ENCODE assay signal across 8 cellular contexts in genomic region chr2:113157897-113158753, GRCh38. TPM values are rescaled to one million over a fixed set of nuclear protein-coding genes. Genes with fewer than 3 reads are reported as not detected.
A peak's percentile ranks its signal among the peaks of the same experiment; 100 is the strongest.
DNase-seq lines count a peak whose midpoint lies in the region; ATAC-seq and TF ChIP-seq lines count a peak whose summit lies in the region.

No MANE protein-coding gene starts in this region.

- in situ Hi-C loops in mammary epithelial cell (cut with MboI; ENCODE audit: low sequenced_read_pairs in 2 of 2): no loop called here

- peak overlapping the region; percentile 82 to 95 (median 88) for H3K4me3 Mint-ChIP-seq in CD4-positive, alpha-beta memory T cell

- WGBS in mammary epithelial cell (ENCODE audit: low coverage, missing lambda C conversion rate): 28% methylated on average over 10 of the region's 10 CpGs

- POLR2A ChIA-PET in CD4-positive, alpha-beta memory T cell (lab: Charles Lee; ENCODE audit: partially characterized antibody): interaction anchor here (0.9 to 7.0 kb wide), 8 partner anchors 9 to 46 kb away, joined by 3 to 209 read pairs (median 8); partner anchors contain the start of gene PSD4

- no peaks in the 10 kb centered on the region for H4K20me1 ChIP-seq in mammary epithelial cell (ENCODE audit: insufficient read depth, low read length)

- peak overlapping the region; percentile 90 for H2AFZ ChIP-seq in mammary epithelial cell (ENCODE audit: low read depth, low read length)

- peaks cover 33% of the 10 kb centered on the region for H3K4me1 ChIP-seq in CD4-positive, alpha-beta memory T cell (ENCODE audit: insufficient read depth, low read length)
- H3K4me1 ChIP-seq in HUES48 (ENCODE audit: control insufficient read depth, insufficient read depth, low read length) (peaks cover 13% of the 10 kb centered on the region), mammary epithelial cell (ENCODE audit: insufficient read depth, low read length) (peaks cover 28% of the 10 kb centered on the region), mucosa of stomach (ENCODE audit: control insufficient read depth, insufficient read depth, low read length) (peaks cover 32% of the 10 kb centered on the region)

- H3K4me1 Mint-ChIP-seq in CD4-positive, alpha-beta memory T cell: peaks cover 20 to 36% (median 31%) of the 10 kb centered on the region in 4 donors

- dilution Hi-C loops in mammary epithelial cell (cut with HindIII; ENCODE audit: low sequenced_read_pairs): loop anchor here (5.0 kb wide), 1 partner anchor 89 kb away; no protein-coding TSS in a partner anchor

- H3K9me3 ChIP-seq in CD4-positive, alpha-beta memory T cell (ENCODE audit: control insufficient read depth in 1 of 2, low read length in 2 of 2): no peaks in the 10 kb centered on the region
- H3K9me3 ChIP-seq in HUES48 (ENCODE audit: control insufficient read depth, insufficient read depth, low read length) (no peaks in the 10 kb centered on the region), mammary epithelial cell (replicated peaks; ENCODE audit: insufficient read depth, low read length) (no peaks in the 10 kb centered on the region), mucosa of stomach (ENCODE audit: control insufficient read depth, low read length) (no peaks in the 10 kb centered on the region)

- peak overlapping the region; percentile 92 for H3K4me2 ChIP-seq in mammary epithelial cell (ENCODE audit: insufficient read depth, low read depth, low read length)

- no peak for TF ChIP-seq CTCF in mammary epithelial cell (conservative IDR thresholded peaks at IDR 0.05 in 1 of 2, IDR thresholded peaks at IDR 0.05 in 1 of 2; ENCODE audit: extremely low read depth in 1 of 2, insufficient read depth in 1 of 2, low read depth in 1 of 2, low read length in 2 of 2)

- no peak for ATAC-seq in HG03378 (IDR thresholded peaks at IDR 0.05; ENCODE audit: unreplicated experiment)

- peak overlapping the region; percentile 34 to 90 (median 84) for H3K27ac Mint-ChIP-seq in CD4-positive, alpha-beta memory T cell

- CTCF ChIA-PET in CD4-positive, alpha-beta memory T cell (lab: Charles Lee; ENCODE audit: partially characterized antibody): interaction anchor here (0.8 to 5.0 kb wide), 15 partner anchors 9 to 92 kb away, joined by 3 to 94 read pairs (median 3); partner anchors contain the start of gene PSD4
- CTCF ChIA-PET in mammary epithelial cell (lab: Charles Lee; ENCODE audit: low non-redundant PET): interaction anchor here (0.6 to 1.0 kb wide), 2 partner anchors 20 to 249 kb away, joined by 3 to 4 read pairs; no protein-coding TSS in a partner anchor

- H3K27ac ChIP-seq in CD4-positive, alpha-beta memory T cell (ENCODE audit: low read depth, low read length): peak overlapping the region; percentile 55
- no peak overlapping the region for H3K27ac ChIP-seq in HUES48 (ENCODE audit: low read depth, low read length)
- peak overlapping the region; percentile 79 for H3K27ac ChIP-seq in mammary epithelial cell (ENCODE audit: insufficient read depth, low read depth, low read length)

- peak overlapping the region; percentile 57 to 74 for H3K4me3 ChIP-seq in CD4-positive, alpha-beta memory T cell (ENCODE audit: low read length in 2 of 2)
- H3K4me3 ChIP-seq in HUES48 (ENCODE audit: low read depth, low read length) (peak overlapping the region; percentile 72), mammary epithelial cell (replicated peaks in 1 of 3; ENCODE audit: insufficient read depth in 1 of 3, low read depth in 2 of 3, low read length in 3 of 3) (peak overlapping the region; percentile 52 to 76 (median 62)), mucosa of stomach (ENCODE audit: low read length) (peak overlapping the region; percentile 75)

- peaks cover 0 to 5% of the 10 kb centered on the region in 2 donors for H3K36me3 Mint-ChIP-seq in CD4-positive, alpha-beta memory T cell

- TSS peak; percentile 79 for BruUV-seq in mammary epithelial cell (replicated peaks; lab: Mats Ljungman, UMichigan)

- no peak for DNase-seq in CD4-positive, alpha-beta memory T cell
- DNase-seq in mammary epithelial cell (peak; percentile 79), activated gamma-delta T cell treated with Interleukin-2 at 50 U/mL for 16 hours (no peak), middle frontal gyrus (ENCODE audit: extremely low spot score, low spot score) (no peak)
- DNase-seq in stimulated activated CD4-positive, alpha-beta T cell treated with anti-CD3 and anti-CD28 coated beads, Interleukin-4, amount 100 ng/mL, for 24 hours: no peak

- intact Hi-C loops in CD4-positive, alpha-beta memory T cell (cut with micrococcal nuclease): loop anchor here (1.0 kb wide), 4 partner anchors 11 to 41 kb away; partner anchors contain the start of gene PSD4
- intact Hi-C loops in mammary epithelial cell (cut with micrococcal nuclease): loop anchor here (2.0 kb wide), 1 partner anchor 41 kb away; no protein-coding TSS in a partner anchor

- H3K9me3 Mint-ChIP-seq in CD4-positive, alpha-beta memory T cell: no peaks in the 10 kb centered on the region

- H3K27me3 Mint-ChIP-seq in CD4-positive, alpha-beta memory T cell: no peaks in the 10 kb centered on the region

- H3K27me3 ChIP-seq in CD4-positive, alpha-beta memory T cell (ENCODE audit: insufficient read depth, low read length): no peaks in the 10 kb centered on the region
- H3K27me3 ChIP-seq in HUES48 (ENCODE audit: control insufficient read depth, insufficient read depth, low read length) (peaks cover 36% of the 10 kb centered on the region), mammary epithelial cell (ENCODE audit: insufficient read depth, low read length) (no peaks in the 10 kb centered on the region), mucosa of stomach (ENCODE audit: control insufficient read depth, insufficient read depth, low read length) (no peaks in the 10 kb centered on the region)

- H3K9ac ChIP-seq in HUES48 (ENCODE audit: low read depth, low read length) (no peak overlapping the region; the same call in 1 of the 2 replicates), mammary epithelial cell (ENCODE audit: insufficient read depth, low read length) (peak overlapping the region; percentile 69), mucosa of stomach (ENCODE audit: low read length) (peak overlapping the region; percentile 92)

- no peaks in the 10 kb centered on the region for H3K36me3 ChIP-seq in CD4-positive, alpha-beta memory T cell (ENCODE audit: insufficient read depth, low read length)
- no peaks in the 10 kb centered on the region for H3K36me3 ChIP-seq in HUES48 (ENCODE audit: control insufficient read depth, insufficient read depth, low read length)
- no peaks in the 10 kb centered on the region for H3K36me3 ChIP-seq in mammary epithelial cell (ENCODE audit: insufficient read depth, low read length)
- H3K36me3 ChIP-seq in mucosa of stomach (ENCODE audit: control insufficient read depth, insufficient read depth, low read length): no peaks in the 10 kb centered on the region

- peaks cover 32% of the 10 kb centered on the region for H3K79me2 ChIP-seq in mammary epithelial cell (ENCODE audit: insufficient read depth, low read length)

RNA-seq across cellular contexts. Expression of gene PSD4, which starts 15.6 kb away (rescaled TPM):
- 100 to 1,000 TPM in 1 of 2 experiments, 10 to 100 TPM in 1; 100.0 to 101 TPM for total RNA-seq in CD4-positive, alpha-beta memory T cell
- polyA plus RNA-seq in CD4-positive, alpha-beta memory T cell: 10 to 100 TPM; 11.9 to 32.8 TPM
- total RNA-seq in mammary epithelial cell: 10 to 100 TPM; 23.8 to 28.6 TPM
- 12.8 TPM for polyA plus RNA-seq in mammary epithelial cell
- polyA minus RNA-seq in mammary epithelial cell: 33.5 TPM

RNA-seq across cellular contexts. Expression of gene IL1RN, which starts 30.7 kb away (rescaled TPM):
- 1 to 10 TPM; 2.4 TPM for total RNA-seq in CD4-positive, alpha-beta memory T cell
- polyA plus RNA-seq in CD4-positive, alpha-beta memory T cell: not detected
- 10 to 100 TPM in 1 of 2 donors, 1 to 10 TPM in 1; 1.0 to 18.0 TPM for total RNA-seq in mammary epithelial cell
- 38.0 TPM for polyA plus RNA-seq in mammary epithelial cell
- 21.7 TPM for polyA minus RNA-seq in mammary epithelial cell
